In genomic region chr13:27177852-27178251, GRCh38 we compare ENCODE assay signal across 16 cellular contexts. TPM values are rescaled to one million over a fixed set of nuclear protein-coding genes. Genes with fewer than 3 reads are reported as not detected.
A peak's percentile ranks its signal among the peaks of the same experiment; 100 is the strongest.
DNase-seq lines count a peak whose midpoint lies in the region; ATAC-seq and TF ChIP-seq lines count a peak whose summit lies in the region.
"Had no signal": no experiment of that assay in that cellular context is flagged by ENCODE, and none has a peak within 500 bp of the region (broad histone marks: within the 10 kb centered on the region; RNA-seq: fewer than 3 reads in every experiment).

No MANE protein-coding gene starts in this region.

- H3K4me1 Mint-ChIP-seq in IgD-negative memory B cell: peaks cover 28 to 31% (median 29%) of the 10 kb centered on the region in 3 donors
- peaks cover 43% of the 10 kb centered on the region for H3K4me1 Mint-ChIP-seq in dendritic cell treated with granulocyte-macrophage colony-stimulating factor and Interleukin-4, amounts not matched to agents 40 ng/mL and 50 ng/mL, for 4 days (ENCODE audit: low read depth)
- peaks cover 4% of the 10 kb centered on the region for H3K4me1 Mint-ChIP-seq in progenitor cell of endocrine pancreas (ENCODE audit: low read depth)
- H3K4me1 Mint-ChIP-seq in naive thymus-derived CD8-positive, alpha-beta T cell: peaks cover 2 to 21% (median 4%) of the 10 kb centered on the region in 4 donors

- H3K27ac Mint-ChIP-seq in IgD-negative memory B cell (peak overlapping the region; percentile 47 to 69 (median 67)), progenitor cell of endocrine pancreas (no peak overlapping the region)
- peak overlapping the region; percentile 62 for H3K27ac Mint-ChIP-seq in dendritic cell treated with granulocyte-macrophage colony-stimulating factor and Interleukin-4, amounts not matched to agents 40 ng/mL and 50 ng/mL, for 4 days
- H3K27ac Mint-ChIP-seq in naive thymus-derived CD8-positive, alpha-beta T cell: no peak overlapping the region
- H3K27ac Mint-ChIP-seq: activated naive CD4-positive, alpha-beta T cell treated with anti-CD3 and anti-CD28 coated beads, Interleukin-2, amount 50 U/mL, for 72 hours had no signal

- DNase-seq in SIG-M5 treated with dmso at 0.1 percent for 504 hours (lab: John Stamatoyannopoulos, UW; ENCODE audit: unreplicated experiment) (peak; percentile 22), SIG-M5 (lab: John Stamatoyannopoulos, UW) (no peak), progenitor cell of endocrine pancreas (ENCODE audit: low spot score, unreplicated experiment) (no peak), ascending aorta (ENCODE audit: low spot score in 2 of 2) (no peak)
- DNase-seq in naive thymus-derived CD8-positive, alpha-beta T cell: no peak
- DNase-seq: NCI-H2029 treated with DMSO at 0.1 percent for 48 hours; stimulated activated CD4-positive, alpha-beta T cell treated with anti-CD3 and anti-CD28 coated beads, Interleukin-4, amount 100 ng/mL, for 24 hours; stimulated activated naive CD8-positive, alpha-beta T cell treated with anti-CD3 and anti-CD28 coated beads, Interleukin-15, Interleukin-2, amounts not matched to agents 100 U/mL and 50 U/mL, for 24 hours; T1000 had no signal

- intact Hi-C loops in dendritic cell treated with granulocyte-macrophage colony-stimulating factor and Interleukin-4, amounts not matched to agents 40 ng/mL and 50 ng/mL, for 4 days (cut with micrococcal nuclease): loop anchor here (10.0 kb wide), 1 partner anchor 993 kb away; no protein-coding TSS in a partner anchor
- intact Hi-C loops in ascending aorta (cut with DNase I): loop anchor here (10.0 kb wide), 1 partner anchor 447 kb away; the partner anchor contains the start of genes LNX2 and POLR1D

- no peaks in the 10 kb centered on the region for H3K4me1 ChIP-seq in ascending aorta

- POLR2A ChIA-PET in naive thymus-derived CD8-positive, alpha-beta T cell (lab: Charles Lee): no interaction called here

- no peaks in the 10 kb centered on the region for H3K36me3 Mint-ChIP-seq in IgD-negative memory B cell
- H3K36me3 Mint-ChIP-seq in dendritic cell treated with granulocyte-macrophage colony-stimulating factor and Interleukin-4, amounts not matched to agents 40 ng/mL and 50 ng/mL, for 4 days (ENCODE audit: low read depth): no peaks in the 10 kb centered on the region
- H3K36me3 Mint-ChIP-seq in progenitor cell of endocrine pancreas (ENCODE audit: insufficient read depth): no peaks in the 10 kb centered on the region
- peaks cover 0 to 1% (median 0%) of the 10 kb centered on the region in 3 donors for H3K36me3 Mint-ChIP-seq in naive thymus-derived CD8-positive, alpha-beta T cell
- H3K36me3 Mint-ChIP-seq: activated naive CD4-positive, alpha-beta T cell treated with anti-CD3 and anti-CD28 coated beads, Interleukin-2, amount 50 U/mL, for 72 hours had no signal

- H3K27me3 Mint-ChIP-seq in IgD-negative memory B cell (no peaks in the 10 kb centered on the region), progenitor cell of endocrine pancreas (peaks cover 4% of the 10 kb centered on the region)
- no peaks in the 10 kb centered on the region for H3K27me3 Mint-ChIP-seq in dendritic cell treated with granulocyte-macrophage colony-stimulating factor and Interleukin-4, amounts not matched to agents 40 ng/mL and 50 ng/mL, for 4 days
- peaks cover under 1 to 11% (median 2%) of the 10 kb centered on the region in 5 donors for H3K27me3 Mint-ChIP-seq in naive thymus-derived CD8-positive, alpha-beta T cell

- no peak overlapping the region for H3K4me3 ChIP-seq in ascending aorta
- H3K4me3 ChIP-seq: hepatocyte had no signal

- no peak overlapping the region for H3K27ac ChIP-seq in ascending aorta
- H3K27ac ChIP-seq: epithelial cell of prostate, hepatocyte had no signal

- H3K9me3 Mint-ChIP-seq in IgD-negative memory B cell (peaks cover 0 to 2% (median 0%) of the 10 kb centered on the region in 3 donors), progenitor cell of endocrine pancreas (ENCODE audit: low read depth) (no peaks in the 10 kb centered on the region)
- H3K9me3 Mint-ChIP-seq in dendritic cell treated with granulocyte-macrophage colony-stimulating factor and Interleukin-4, amounts not matched to agents 40 ng/mL and 50 ng/mL, for 4 days: no peaks in the 10 kb centered on the region
- no peaks in the 10 kb centered on the region for H3K9me3 Mint-ChIP-seq in naive thymus-derived CD8-positive, alpha-beta T cell
- H3K9me3 Mint-ChIP-seq: activated naive CD4-positive, alpha-beta T cell treated with anti-CD3 and anti-CD28 coated beads, Interleukin-2, amount 50 U/mL, for 72 hours; central memory CD8-positive, alpha-beta T cell had no signal

- ATAC-seq in naive thymus-derived CD8-positive, alpha-beta T cell: no peak
- ATAC-seq in HG02642 (IDR thresholded peaks at IDR 0.05; ENCODE audit: poor library complexity, unreplicated experiment): no peak
- ATAC-seq: activated naive CD4-positive, alpha-beta T cell treated with anti-CD3 and anti-CD28 coated beads, Interleukin-2, amount 50 U/mL, for 72 hours; stimulated activated naive CD8-positive, alpha-beta T cell treated with anti-CD3 and anti-CD28 coated beads, Interleukin-15, Interleukin-2, amounts not matched to agents 100 U/mL and 50 U/mL, for 24 hours had no signal

- no peaks in the 10 kb centered on the region for H3K9me3 ChIP-seq in ascending aorta

- H3K4me3 Mint-ChIP-seq in IgD-negative memory B cell (peak overlapping the region in 2 of 4 donors; percentile 56 to 72), progenitor cell of endocrine pancreas (ENCODE audit: low read depth) (no peak overlapping the region)
- no peak overlapping the region for H3K4me3 Mint-ChIP-seq in dendritic cell treated with granulocyte-macrophage colony-stimulating factor and Interleukin-4, amounts not matched to agents 40 ng/mL and 50 ng/mL, for 4 days
- no peak overlapping the region for H3K4me3 Mint-ChIP-seq in naive thymus-derived CD8-positive, alpha-beta T cell
- H3K4me3 Mint-ChIP-seq: central memory CD8-positive, alpha-beta T cell had no signal

- no peaks in the 10 kb centered on the region for H3K27me3 ChIP-seq in ascending aorta
- H3K27me3 ChIP-seq: hepatocyte had no signal

- H3K36me3 ChIP-seq in ascending aorta: no peaks in the 10 kb centered on the region

- TF ChIP-seq CTCF in progenitor cell of endocrine pancreas (IDR thresholded peaks at IDR 0.05; ENCODE audit: unreplicated experiment) (peak; percentile 29), ascending aorta (IDR thresholded peaks at IDR 0.05) (no peak)

RNA-seq across cellular contexts. Expression of gene USP12, which starts 6.2 kb away (rescaled TPM):
- polyA plus RNA-seq in IgD-negative memory B cell: 18.8 TPM
- total RNA-seq in progenitor cell of endocrine pancreas (29.8 and 30.8 TPM in 2 replicates), ascending aorta (8.7 TPM)
- 10 to 100 TPM; 28.6 to 33.0 TPM for total RNA-seq in naive thymus-derived CD8-positive, alpha-beta T cell
- polyA plus RNA-seq in naive thymus-derived CD8-positive, alpha-beta T cell: 10 to 100 TPM in 2 of 3 donors, 1 to 10 TPM in 1; 9.3 to 17.4 (median 14.7) TPM

Comparison
In these comparisons a context has a peak if more than half of its experiments do, and no peak if none do; other contexts are left out.
1. H3K27ac Mint-ChIP-seq: peak in IgD-negative memory B cell (3 of 3) and dendritic cell treated with granulocyte-macrophage colony-stimulating factor and Interleukin-4, amounts not matched to agents 40 ng/mL and 50 ng/mL, for 4 days (single experiment); none in progenitor cell of endocrine pancreas (single experiment) and naive thymus-derived CD8-positive, alpha-beta T cell (0 of 10).